ENCODE assay signal across 12 cellular contexts in the genomic region with DNA sequence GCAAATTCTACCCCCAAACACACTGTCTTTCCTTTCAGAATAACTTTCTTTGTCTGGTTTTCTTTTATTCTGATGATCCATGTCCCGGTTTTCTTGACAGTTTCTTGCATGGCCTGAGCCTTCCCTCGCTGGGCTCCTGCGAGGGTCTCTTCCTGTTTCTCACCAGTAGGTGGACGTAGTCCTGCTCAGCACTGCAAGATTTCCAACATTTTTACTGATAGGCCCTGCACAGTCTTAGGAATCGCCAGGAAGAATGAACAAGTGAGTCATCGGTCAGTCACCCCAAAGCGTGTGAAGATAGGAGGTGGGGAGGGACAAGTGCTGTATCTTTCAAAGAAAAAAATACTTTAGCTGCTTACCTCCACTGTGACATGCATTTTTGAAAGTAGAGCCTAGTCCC. TPM values are rescaled to one million over a fixed set of nuclear protein-coding genes. Genes with fewer than 3 reads are reported as not detected.
A peak's percentile ranks its signal among the peaks of the same experiment; 100 is the strongest.
DNase-seq lines count a peak whose midpoint lies in the region; TF ChIP-seq lines count a peak whose summit lies in the region.
"Had no signal": no experiment of that assay in that cellular context is flagged by ENCODE, and none has a peak within 500 bp of the region (broad histone marks: within the 10 kb centered on the region; RNA-seq: fewer than 3 reads in every experiment).

No MANE protein-coding gene starts in this region.

- TF ChIP-seq CTCF in fibroblast of the aortic adventitia (IDR thresholded peaks at IDR 0.05; ENCODE audit: insufficient read depth, low read length) (peak; percentile 38), retinal pigment epithelial cell (conservative IDR thresholded peaks at IDR 0.05; ENCODE audit: low read depth, low read length) (peak; percentile 66)

- peak; percentile 23 for DNase-seq in NCI-H2227 (lab: John Stamatoyannopoulos, UW; ENCODE audit: unreplicated experiment)
- DNase-seq in NCI-H2227 treated with DMSO at 0.1 percent for 48 hours (lab: John Stamatoyannopoulos, UW), result no peak
- peak; percentile 86 for DNase-seq in RPMI7951 (ENCODE audit: low read depth)
- DNase-seq in fibroblast of the aortic adventitia (ENCODE audit: low read depth), result peak; percentile 45
- no peak for DNase-seq in retinal pigment epithelial cell (ENCODE audit: low read depth)
- no peak for DNase-seq in NCI-H1694 treated with DMSO at 0.1 percent for 48 hours (lab: John Stamatoyannopoulos, UW)
- DNase-seq in NCI-H2029 (lab: John Stamatoyannopoulos, UW), result no peak
- no peak for DNase-seq in DMS79 treated with DMSO at 0.1 percent for 48 hours (lab: John Stamatoyannopoulos, UW)
- DNase-seq: activated CD4-positive, alpha-beta T cell treated with anti-CD3 and anti-CD28 coated beads for 1 hour; activated naive CD8-positive, alpha-beta T cell treated with anti-CD3 and anti-CD28 coated beads, Interleukin-2, amount 50 U/mL, for 24 hours; NCI-H510A treated with DMSO at 0.1 percent for 48 hours; pancreas had no signal

- H3K4me3 ChIP-seq in fibroblast of the aortic adventitia (ENCODE audit: low read depth, low read length), result no peak overlapping the region
- no peak overlapping the region for H3K4me3 ChIP-seq in retinal pigment epithelial cell (ENCODE audit: low read length)
- H3K4me3 ChIP-seq: pancreas had no signal

RNA-seq across cellular contexts. Expression of a gene that starts 16.9 kb away (rescaled TPM):
- total RNA-seq in RPMI7951 (2014; rRNA removed; shearing (Covaris generic)), result 0.24 and 1.2 TPM in 2 replicates
- 0.08 and 0.45 TPM in 2 replicates for total RNA-seq in fibroblast of the aortic adventitia (ENCODE audit: low replicate concordance)

Comparison
In these comparisons a context has a peak if more than half of its experiments do, and no peak if none do; other contexts are left out.
1. DNase-seq: peak in NCI-H2227 (single experiment), RPMI7951 (single experiment) and fibroblast of the aortic adventitia (single experiment); none in NCI-H2227 treated with DMSO at 0.1 percent for 48 hours (single experiment), retinal pigment epithelial cell (single experiment), NCI-H1694 treated with DMSO at 0.1 percent for 48 hours (single experiment), NCI-H2029 (single experiment) and DMS79 treated with DMSO at 0.1 percent for 48 hours (single experiment).